ENCODE assay signal across 26 cellular contexts in genomic region chr3:16943857-16944256, GRCh38.
"Had no signal": no experiment of that assay in that cellular context is flagged by ENCODE, and none has a peak within 500 bp of the region (broad histone marks: within the 10 kb centered on the region; RNA-seq: fewer than 3 reads in every experiment).

No MANE protein-coding gene starts in this region.

- H3K36me3 ChIP-seq: adrenal gland, breast epithelium, SJCRH30, WERI-Rb-1 had no signal

- H3K9me3 Mint-ChIP-seq: activated CD4-positive, alpha-beta T cell treated with anti-CD3 and anti-CD28 coated beads, Interleukin-2, amount 10 ng/mL, durations not matched to agents 7 days and 5 days; activated naive CD4-positive, alpha-beta T cell treated with anti-CD3 and anti-CD28 coated beads, Interleukin-2, amount 50 U/mL, for 24 hours; activated T-cell treated with anti-CD3 and anti-CD28 coated beads, Interleukin-2, amount 50 U/mL, for 24 hours; activated T-helper 2 cell treated with anti-CD3 and anti-CD28 coated beads, Interferon-gamma antibody, Interleukin-2, Interleukin-4, amounts not matched to agents 10 μg/mL and 5 μg/mL and 100 μg/mL, durations not matched to agents 14 hours and 24 hours and 36 hours had no signal

- ATAC-seq: activated CD8-positive, alpha-beta T cell treated with anti-CD3 and anti-CD28 coated beads, Interleukin-2, amount 10 ng/mL, durations not matched to agents 7 days and 5 days; body of pancreas; Panc1 had no signal

- H3K27me3 ChIP-seq: adrenal gland, breast epithelium, SJCRH30 had no signal

- H3K4me1 ChIP-seq: breast epithelium, SJCRH30 had no signal

- H3K27ac Mint-ChIP-seq: activated CD4-positive, alpha-beta T cell treated with anti-CD3 and anti-CD28 coated beads, Interleukin-2, amount 10 ng/mL, durations not matched to agents 7 days and 5 days; activated CD8-positive, alpha-beta T cell treated with anti-CD3 and anti-CD28 coated beads, Interleukin-2, amount 10 ng/mL, durations not matched to agents 7 days and 5 days; activated naive CD4-positive, alpha-beta T cell treated with anti-CD3 and anti-CD28 coated beads, Interleukin-2, amount 50 U/mL, for 24 hours; activated T-cell treated with anti-CD3 and anti-CD28 coated beads, Interleukin-2, amount 50 U/mL, for 24 hours; activated T-helper 2 cell treated with anti-CD3 and anti-CD28 coated beads, Interferon-gamma antibody, Interleukin-2, Interleukin-4, amounts not matched to agents 10 μg/mL and 5 μg/mL and 100 μg/mL, durations not matched to agents 14 hours and 24 hours and 36 hours had no signal

- H3K9me3 ChIP-seq: adrenal gland, body of pancreas, breast epithelium, SJCRH30 had no signal

- H3K27ac ChIP-seq: adrenal gland, body of pancreas, breast epithelium, SJCRH30, SK-N-MC, WERI-Rb-1 had no signal

- DNase-seq: activated CD4-positive, alpha-beta T cell treated with anti-CD3 and anti-CD28 coated beads, Interleukin-2, amount 10 ng/mL, durations not matched to agents 7 days and 5 days; activated CD4-positive, alpha-beta T cell treated with anti-CD3 and anti-CD28 coated beads, Interleukin-2, amount 50 U/mL, for 48 hours; activated CD4-positive, CD25-positive, alpha-beta regulatory T cell; activated CD8-positive, alpha-beta T cell treated with anti-CD3 and anti-CD28 coated beads, Interleukin-2, amount 10 ng/mL, durations not matched to agents 7 days and 5 days; activated gamma-delta T cell; activated naive CD4-positive, alpha-beta T cell treated with Interleukin-2 at 50 U/mL for 16 hours; activated T-cell treated with anti-CD3 and anti-CD28 coated beads, Interleukin-2, amount 50 U/mL, for 24 hours; adrenal gland; body of pancreas; Karpas-422; KBM-7; NCI-H1105 treated with DMSO at 0.1 percent for 48 hours; NCI-H1436; NCI-H1694; NCI-H2029; NCI-H345; NCI-H524 treated with DMSO at 0.1 percent for 48 hours; SHP77; SJCRH30; T1000; WERI-Rb-1 had no signal

- H3K4me3 Mint-ChIP-seq: activated CD4-positive, alpha-beta T cell treated with anti-CD3 and anti-CD28 coated beads, Interleukin-2, amount 10 ng/mL, durations not matched to agents 7 days and 5 days; activated CD8-positive, alpha-beta T cell treated with anti-CD3 and anti-CD28 coated beads, Interleukin-2, amount 10 ng/mL, durations not matched to agents 7 days and 5 days; activated naive CD4-positive, alpha-beta T cell treated with anti-CD3 and anti-CD28 coated beads, Interleukin-2, amount 50 U/mL, for 24 hours; activated T-cell treated with anti-CD3 and anti-CD28 coated beads, Interleukin-2, amount 50 U/mL, for 24 hours had no signal

- H3K4me3 ChIP-seq: adrenal gland, body of pancreas, breast epithelium, SJCRH30, SK-N-MC had no signal

- H3K27me3 Mint-ChIP-seq: activated CD4-positive, alpha-beta T cell treated with anti-CD3 and anti-CD28 coated beads, Interleukin-2, amount 10 ng/mL, durations not matched to agents 7 days and 5 days; activated naive CD4-positive, alpha-beta T cell treated with anti-CD3 and anti-CD28 coated beads, Interleukin-2, amount 50 U/mL, for 24 hours; activated T-cell treated with anti-CD3 and anti-CD28 coated beads, Interleukin-2, amount 50 U/mL, for 24 hours had no signal
